In the genomic region with DNA sequence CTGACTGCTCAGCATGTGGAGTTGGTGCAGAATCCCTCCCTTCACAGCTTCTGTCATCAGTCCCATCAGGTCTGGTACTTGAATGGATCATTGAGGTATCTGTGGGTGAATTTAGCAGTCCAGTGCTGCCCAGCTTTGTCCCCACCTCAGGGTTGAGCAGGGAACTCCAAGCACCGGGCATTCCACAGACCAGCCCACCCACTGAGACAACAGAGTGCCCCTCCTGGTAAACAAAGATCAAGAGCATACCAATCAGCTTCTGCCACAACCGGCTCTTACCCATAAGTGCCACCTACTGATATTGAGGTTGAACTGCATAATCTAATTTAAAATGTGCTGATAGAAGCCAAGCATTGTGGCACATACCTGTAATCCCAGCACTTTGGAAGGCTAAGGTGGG, we compare ENCODE assay signal across 8 cellular contexts.
A peak's percentile ranks its signal among the peaks of the same experiment; 100 is the strongest.
DNase-seq lines count a peak whose midpoint lies in the region; ATAC-seq and TF ChIP-seq lines count a peak whose summit lies in the region.

No MANE protein-coding gene starts in this region.

- DNase-seq in ACHN: peak; percentile 8
- DNase-seq in WERI-Rb-1: no peak
- no peak for DNase-seq in activated CD8-positive, alpha-beta memory T cell treated with anti-CD3 and anti-CD28 coated beads, Interleukin-2, amount 50 U/mL, for 4 hours
- DNase-seq in NCI-H2081 treated with DMSO at 0.1 percent for 48 hours (lab: John Stamatoyannopoulos, UW): no peak
- no peak for DNase-seq in activated CD4-positive, alpha-beta T cell treated with anti-CD3 and anti-CD28 coated beads for 1 hour

- ATAC-seq in GM19395 (IDR thresholded peaks at IDR 0.05; ENCODE audit: unreplicated experiment) (peak; percentile 64), HG02840 (IDR thresholded peaks at IDR 0.05; ENCODE audit: low FRiP score, unreplicated experiment) (no peak)

- no peaks in the 10 kb centered on the region for H3K27me3 ChIP-seq in WERI-Rb-1 (ENCODE audit: insufficient read depth, low read depth, severe bottlenecking)

- H3K27ac ChIP-seq in WERI-Rb-1: no peak overlapping the region

- in situ Hi-C loops in ACHN (cut with HindIII; ENCODE audit: low pct_ligation_motif_present, low pct_unique_long_range_greater_than_20kb, low sequenced_read_pairs): no loop called here

- no peak overlapping the region for H3K4me3 ChIP-seq in WERI-Rb-1 (ENCODE audit: low read depth, low read length)

- TF ChIP-seq CTCF in LNCAP (IDR thresholded peaks at IDR 0.05) (peak; percentile 57), WERI-Rb-1 (IDR thresholded peaks at IDR 0.05; ENCODE audit: low read depth, low read length) (peak; percentile 46)

- no peaks in the 10 kb centered on the region for H3K36me3 ChIP-seq in WERI-Rb-1

- H3K9me3 ChIP-seq in WERI-Rb-1 (ENCODE audit: severe bottlenecking): no peaks in the 10 kb centered on the region
